27 cellular contexts compared by ENCODE assay signal in the genomic region with DNA sequence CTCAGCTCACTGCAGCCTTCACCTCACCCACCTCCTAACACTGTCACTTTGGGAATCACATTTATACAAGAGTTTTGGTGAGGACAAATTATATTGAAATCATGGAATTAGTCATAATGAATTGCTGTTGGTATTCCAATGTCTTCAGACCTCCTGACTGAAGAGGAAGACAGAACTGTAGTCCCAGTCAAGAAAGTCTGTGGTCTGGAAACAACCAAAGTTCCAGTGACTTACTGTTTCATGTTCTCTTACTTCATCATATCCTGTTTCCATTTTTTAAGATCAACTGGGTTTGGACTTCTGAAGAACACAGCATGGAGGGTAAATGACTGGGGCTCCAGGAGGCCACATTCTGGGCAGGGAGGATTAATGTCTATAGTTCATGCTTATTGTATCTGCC. TPM values are rescaled to one million over a fixed set of nuclear protein-coding genes. Genes with fewer than 3 reads are reported as not detected.
DNase-seq lines count a peak whose midpoint lies in the region; ATAC-seq, FAIRE-seq and TF ChIP-seq lines count a peak whose summit lies in the region.
"Had no signal": no experiment of that assay in that cellular context is flagged by ENCODE, and none has a peak within 500 bp of the region (broad histone marks: within the 10 kb centered on the region; RNA-seq: fewer than 3 reads in every experiment).

No MANE protein-coding gene starts in this region.

- H3K4me1 ChIP-seq in astrocyte (ENCODE audit: insufficient read depth, low read length), result no peaks in the 10 kb centered on the region
- H3K4me1 ChIP-seq in left lung, result peaks cover 0 to 48% of the 10 kb centered on the region in 2 donors
- H3K4me1 ChIP-seq in gastrocnemius medialis, result no peaks in the 10 kb centered on the region
- H3K4me1 ChIP-seq: ascending aorta had no signal

- no peak overlapping the region for H3K4me3 ChIP-seq in HL-60 (replicated peaks; ENCODE audit: insufficient read depth, low read length)
- H3K4me3 ChIP-seq in astrocyte (ENCODE audit: insufficient read depth, low read depth, low read length), result no peak overlapping the region
- no peak overlapping the region for H3K4me3 ChIP-seq in left lung
- no peak overlapping the region for H3K4me3 ChIP-seq in gastrocnemius medialis
- H3K4me3 ChIP-seq: ascending aorta had no signal

- no peaks in the 10 kb centered on the region for H3K36me3 ChIP-seq in astrocyte (ENCODE audit: insufficient read depth, low read length)
- H3K36me3 ChIP-seq in left lung, result no peaks in the 10 kb centered on the region
- H3K36me3 ChIP-seq in gastrocnemius medialis, result no peaks in the 10 kb centered on the region
- H3K36me3 ChIP-seq: ascending aorta had no signal

- TF ChIP-seq POLR2A in gastrocnemius medialis (IDR thresholded peaks at IDR 0.05), result no peak

- TF ChIP-seq CTCF in HL-60 (IDR thresholded peaks at IDR 0.05; ENCODE audit: insufficient read depth, low read length), result no peak
- no peak for TF ChIP-seq CTCF in astrocyte (IDR thresholded peaks at IDR 0.05; ENCODE audit: insufficient read depth, low read depth, low read length)
- TF ChIP-seq CTCF in left lung (IDR thresholded peaks at IDR 0.05), result no peak
- no peak for TF ChIP-seq CTCF in gastrocnemius medialis (IDR thresholded peaks at IDR 0.05 in 4 of 5, conservative IDR thresholded peaks at IDR 0.05 in 1 of 5)

- H3K9ac ChIP-seq in astrocyte (ENCODE audit: low read length), result no peak overlapping the region
- H3K9ac ChIP-seq: KMS-11 had no signal

- H3K79me2 ChIP-seq in astrocyte (ENCODE audit: insufficient read depth, low read length), result no peaks in the 10 kb centered on the region

- H3K4me3 Mint-ChIP-seq in astrocyte (ENCODE audit: unreplicated experiment), result no peak overlapping the region
- H3K4me3 Mint-ChIP-seq: activated T-helper 1 cell treated with anti-CD3 and anti-CD28 coated beads, Interleukin-12 subunit alpha, Interleukin-12 subunit beta, Interleukin-2, Interleukin-4 antibody, amounts not matched to agents 30 ng/mL and 10 ng/mL and 1 ng/mL, durations not matched to agents 14 hours and 24 hours and 36 hours; CD4-positive, CD25-positive, alpha-beta regulatory T cell; nephron progenitor cell; type B pancreatic cell had no signal

- peak overlapping the region; percentile 57 for H3K27ac ChIP-seq in HL-60 (replicated peaks)
- H3K27ac ChIP-seq in astrocyte (ENCODE audit: low read depth, low read length), result no peak overlapping the region
- H3K27ac ChIP-seq in left lung, result peak overlapping the region in 1 of 2 donors; percentile 55
- H3K27ac ChIP-seq in gastrocnemius medialis, result no peak overlapping the region
- H3K27ac ChIP-seq: ascending aorta, KMS-11 had no signal

- DNase-seq in AML-193 (lab: John Stamatoyannopoulos, UW) (peak; percentile 25 to 30), HL-60 (ENCODE audit: low read depth in 1 of 2, low spot score in 1 of 2) (peak; percentile 29 to 53), astrocyte (ENCODE audit: low read depth) (peak; percentile 34), left lung (no peak), gastrocnemius medialis (no peak)
- DNase-seq: ACHN; activated CD4-positive, alpha-beta T cell treated with anti-CD3 and anti-CD28 coated beads for 4 hours; CD4-positive, CD25-positive, alpha-beta regulatory T cell; effector CD8-positive, alpha-beta T cell; midbrain; NCI-H1048; NCI-H187; nephron progenitor cell; OCI-M1; SHP77; stimulated activated CD4-positive, alpha-beta T cell treated with anti-CD3 and anti-CD28 coated beads, Interleukin-15, amount 100 ng/mL, for 24 hours; stimulated activated CD8-positive, alpha-beta memory T cell treated with anti-CD3 and anti-CD28 coated beads, Interleukin-4, amount 100 ng/mL, for 48 hours had no signal

- H3K27me3 Mint-ChIP-seq in astrocyte (ENCODE audit: low read depth, unreplicated experiment), result no peaks in the 10 kb centered on the region

- no peak overlapping the region for H2AFZ ChIP-seq in astrocyte (ENCODE audit: low read depth, low read length)

- in situ Hi-C loops in gastrocnemius medialis (cut with MboI; ENCODE audit: low sequenced_read_pairs in 4 of 4), result no loop called here

- H3K27ac Mint-ChIP-seq in astrocyte (ENCODE audit: unreplicated experiment), result no peak overlapping the region
- H3K27ac Mint-ChIP-seq: activated naive CD4-positive, alpha-beta T cell treated with anti-CD3 and anti-CD28 coated beads, Interleukin-2, amount 50 U/mL, for 72 hours; activated T-helper 1 cell treated with anti-CD3 and anti-CD28 coated beads, Interleukin-12 subunit alpha, Interleukin-12 subunit beta, Interleukin-2, Interleukin-4 antibody, amounts not matched to agents 30 ng/mL and 10 ng/mL and 1 ng/mL, durations not matched to agents 14 hours and 24 hours and 36 hours; CD4-positive, CD25-positive, alpha-beta regulatory T cell; nephron progenitor cell; type B pancreatic cell had no signal

- no peak for FAIRE-seq in astrocyte (lab: Jason Lieb, UNC)
- FAIRE-seq: G401.6 had no signal

- H3K4me2 ChIP-seq in astrocyte (ENCODE audit: low read length), result no peak overlapping the region
- H3K4me2 ChIP-seq: KMS-11 had no signal

- H3K36me3 Mint-ChIP-seq in astrocyte (ENCODE audit: low read depth, unreplicated experiment), result no peaks in the 10 kb centered on the region
- H3K36me3 Mint-ChIP-seq: activated naive CD4-positive, alpha-beta T cell treated with anti-CD3 and anti-CD28 coated beads, Interleukin-2, amount 50 U/mL, for 72 hours; CD4-positive, CD25-positive, alpha-beta regulatory T cell; type B pancreatic cell had no signal

- peaks cover 3% of the 10 kb centered on the region for H3K9me3 ChIP-seq in astrocyte (ENCODE audit: insufficient read depth, low read depth, low read length)
- H3K9me3 ChIP-seq in left lung, result no peaks in the 10 kb centered on the region
- H3K9me3 ChIP-seq in gastrocnemius medialis, result no peaks in the 10 kb centered on the region
- H3K9me3 ChIP-seq: ascending aorta had no signal

- intact Hi-C loops in left lung (cut with DNase I), result no loop called here
- intact Hi-C loops in gastrocnemius medialis (cut with DNase I; ENCODE audit: low total_unique reads), result no loop called here

- H4K20me1 ChIP-seq in astrocyte (ENCODE audit: insufficient read depth, low read length), result no peaks in the 10 kb centered on the region

- H3K9me3 Mint-ChIP-seq in astrocyte (ENCODE audit: unreplicated experiment), result no peaks in the 10 kb centered on the region

- H3K27me3 ChIP-seq in HL-60 (ENCODE audit: insufficient read depth, poor library complexity, severe bottlenecking) (no peaks in the 10 kb centered on the region), astrocyte (ENCODE audit: insufficient read depth, low read length) (no peaks in the 10 kb centered on the region), left lung (peaks cover 0 to 5% of the 10 kb centered on the region in 2 donors), gastrocnemius medialis (no peaks in the 10 kb centered on the region)
- H3K27me3 ChIP-seq: ascending aorta had no signal

- H3K4me1 Mint-ChIP-seq in astrocyte (ENCODE audit: low read depth, unreplicated experiment), result no peaks in the 10 kb centered on the region
- H3K4me1 Mint-ChIP-seq: CD4-positive, CD25-positive, alpha-beta regulatory T cell; nephron progenitor cell had no signal

- ATAC-seq in left lung (peak; percentile 42), HG02763 (IDR thresholded peaks at IDR 0.05; ENCODE audit: unreplicated experiment) (no peak), gastrocnemius medialis (no peak), HG03354 (IDR thresholded peaks at IDR 0.05; ENCODE audit: poor library complexity, severe bottlenecking, unreplicated experiment) (no peak), GM19467 (IDR thresholded peaks at IDR 0.05; ENCODE audit: unreplicated experiment) (no peak)
- ATAC-seq: activated naive CD4-positive, alpha-beta T cell treated with anti-CD3 and anti-CD28 coated beads, Interleukin-2, amount 50 U/mL, for 72 hours; sciatic nerve had no signal

RNA-seq across cellular contexts. Expression of a gene that starts 43.0 kb away (rescaled TPM):
- total RNA-seq in astrocyte (73.2 and 78.5 TPM in 2 replicates), left lung (100 to 1,000 TPM; 104 to 126 TPM), gastrocnemius medialis (100 to 1,000 TPM in 2 of 4 donors, 10 to 100 TPM in 2; 85.2 to 283 (median 126) TPM)

RNA-seq across cellular contexts. Expression of a gene that starts 52.9 kb away (rescaled TPM):
- total RNA-seq in astrocyte (46.5 and 47.5 TPM in 2 replicates), left lung (10 to 100 TPM; 23.5 to 25.2 TPM), gastrocnemius medialis (1 to 10 TPM; 3.3 to 9.5 (median 6.1) TPM)

Comparison
In these comparisons a context has a peak if more than half of its experiments do, and no peak if none do; other contexts are left out.
1. DNase-seq: peak in AML-193 (2 of 2), HL-60 (2 of 2) and astrocyte (single experiment); none in left lung (0 of 2) and gastrocnemius medialis (0 of 2).